Comparison of ENCODE assay signal across 26 cellular contexts in genomic region chr7:156602283-156602682, GRCh38. TPM values are rescaled to one million over a fixed set of nuclear protein-coding genes. Genes with fewer than 3 reads are reported as not detected.
DNase-seq lines count a peak whose midpoint lies in the region; ATAC-seq and TF ChIP-seq lines count a peak whose summit lies in the region.
"Had no signal": no experiment of that assay in that cellular context is flagged by ENCODE, and none has a peak within 500 bp of the region (broad histone marks: within the 10 kb centered on the region; RNA-seq: fewer than 3 reads in every experiment).

No MANE protein-coding gene starts in this region.

- DNase-seq in esophagus muscularis mucosa (ENCODE audit: extremely low spot score) (peak; percentile 87), NCI-H2107 treated with DMSO at 0.1 percent for 48 hours (lab: John Stamatoyannopoulos, UW; ENCODE audit: unreplicated experiment) (no peak)
- DNase-seq: C1 segment of cervical spinal cord; CD4-positive, alpha-beta memory T cell; COR-L47; HFFc6; KBM-7; MV-4-11; NCI-H1105 treated with DMSO at 0.1 percent for 48 hours; NCI-H146; NCI-H1930; NCI-H2107; NCI-H446; NCI-H524 treated with DMSO at 0.1 percent for 48 hours; NCI-H774; Right ventricle myocardium superior; RPMI8226 had no signal

- TF ChIP-seq EP300 in esophagus muscularis mucosa (IDR thresholded peaks at IDR 0.05): no peak

- H3K27me3 ChIP-seq in esophagus muscularis mucosa (peaks cover 0 to 28% (median 10%) of the 10 kb centered on the region in 4 donors), mucosa of rectum (ENCODE audit: control insufficient read depth in 2 of 2, insufficient read depth in 2 of 2, low read length in 2 of 2) (no peaks in the 10 kb centered on the region)
- H3K27me3 ChIP-seq: SJSA1 had no signal

- H3K9me3 ChIP-seq in esophagus muscularis mucosa (no peaks in the 10 kb centered on the region), mucosa of rectum (ENCODE audit: control insufficient read depth in 2 of 2, low read length in 2 of 2) (no peaks in the 10 kb centered on the region)
- H3K9me3 ChIP-seq: HAP-1, SJSA1 had no signal

- H3K4me3 ChIP-seq in esophagus muscularis mucosa (no peak overlapping the region), mucosa of rectum (ENCODE audit: low read length in 2 of 2) (peak overlapping the region; percentile 49 to 61)
- H3K4me3 ChIP-seq: GM23338, HAP-1, SJSA1 had no signal

- peak overlapping the region in 1 of 2 donors; percentile 47 for H3K9ac ChIP-seq in mucosa of rectum (ENCODE audit: low read depth in 1 of 2, low read length in 2 of 2)

- ATAC-seq in GM18873 (IDR thresholded peaks at IDR 0.05; ENCODE audit: low FRiP score, unreplicated experiment) (no peak), HG02763 (IDR thresholded peaks at IDR 0.05; ENCODE audit: unreplicated experiment) (no peak), HG02885 (IDR thresholded peaks at IDR 0.05; ENCODE audit: poor library complexity, unreplicated experiment) (no peak)
- ATAC-seq: GM23338 had no signal

- 82% methylated on average over 4 of the region's 4 CpGs for WGBS in esophagus muscularis mucosa

- H3K4me1 ChIP-seq in esophagus muscularis mucosa (peaks cover 2 to 4% (median 3%) of the 10 kb centered on the region in 4 donors), mucosa of rectum (ENCODE audit: control insufficient read depth in 2 of 2, insufficient read depth in 2 of 2, low read length in 2 of 2) (peaks cover 9 to 30% of the 10 kb centered on the region in 2 donors)
- H3K4me1 ChIP-seq: HAP-1, SJSA1 had no signal

- intact Hi-C loops in esophagus muscularis mucosa (cut with DNase I): no loop called here

- H3K27ac ChIP-seq in VCaP: peak overlapping the region; percentile 61
- no peak overlapping the region for H3K27ac ChIP-seq in esophagus muscularis mucosa (replicated peaks in 1 of 4)
- peak overlapping the region; percentile 69 to 71 for H3K27ac ChIP-seq in mucosa of rectum (ENCODE audit: low read depth in 2 of 2, low read length in 2 of 2)
- H3K27ac ChIP-seq: HL-60, SJSA1 had no signal

- H3K36me3 ChIP-seq in esophagus muscularis mucosa: no peaks in the 10 kb centered on the region
- no peaks in the 10 kb centered on the region for H3K36me3 ChIP-seq in mucosa of rectum (ENCODE audit: control insufficient read depth in 2 of 2, insufficient read depth in 2 of 2, low read length in 2 of 2)
- H3K36me3 ChIP-seq: HAP-1, SJSA1 had no signal

- TF ChIP-seq CTCF in VCaP (conservative IDR thresholded peaks at IDR 0.05): no peak
- no peak for TF ChIP-seq CTCF in esophagus muscularis mucosa (IDR thresholded peaks at IDR 0.05)

- no peak for TF ChIP-seq POLR2A in esophagus muscularis mucosa (IDR thresholded peaks at IDR 0.05; ENCODE audit: low read depth)

RNA-seq across cellular contexts. Expression of gene RNF32, which starts 38.3 kb away (rescaled TPM):
- total RNA-seq in esophagus muscularis mucosa: 1 to 10 TPM in 1 of 4 donors, under 1 TPM in 2, not detected in 1; 0.29 to 1.1 (median 0.83) TPM

Comparison
In these comparisons a context has a peak if more than half of its experiments do, and no peak if none do; other contexts are left out.
1. H3K27ac ChIP-seq: peak in VCaP (single experiment) and mucosa of rectum (2 of 2); none in esophagus muscularis mucosa (0 of 4).
2. H3K4me3 ChIP-seq: peak in mucosa of rectum (2 of 2); none in esophagus muscularis mucosa (0 of 4).